19 cellular contexts compared by ENCODE assay signal in the genomic region with DNA sequence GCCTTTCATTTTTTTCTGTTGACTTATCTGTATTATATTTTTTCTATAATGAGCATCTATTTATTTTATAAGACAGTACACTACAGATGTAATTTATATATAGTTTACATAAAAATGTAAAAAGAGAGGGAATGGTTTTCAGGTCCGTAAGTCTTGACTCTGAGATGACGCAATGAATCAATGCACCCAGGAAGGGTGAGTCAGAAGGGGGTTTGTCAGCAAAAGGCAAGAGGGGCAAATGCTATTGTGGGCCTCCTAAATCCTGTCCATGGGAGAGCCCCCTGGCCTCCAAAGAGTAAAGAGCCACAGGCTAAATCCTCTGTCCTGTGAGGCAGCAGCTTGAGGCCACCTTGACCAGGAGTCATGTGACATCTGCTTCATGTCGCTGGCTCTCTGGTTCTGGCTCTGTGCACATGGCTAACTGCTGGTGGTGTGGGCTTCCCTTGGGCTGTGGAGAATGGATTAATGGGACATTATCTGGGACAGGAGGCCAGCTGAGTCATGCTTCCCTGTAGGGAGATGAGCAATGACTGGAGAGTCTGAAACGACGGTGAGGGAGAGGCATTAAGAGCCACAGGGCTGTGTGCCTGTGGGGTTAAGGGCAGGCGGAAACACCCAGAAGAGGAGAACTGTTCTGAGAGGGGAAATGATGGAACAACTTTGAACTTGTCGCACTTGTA.
DNase-seq lines count a peak whose midpoint lies in the region; ATAC-seq, FAIRE-seq and TF ChIP-seq lines count a peak whose summit lies in the region.
"Had no signal": no experiment of that assay in that cellular context is flagged by ENCODE, and none has a peak within 500 bp of the region (broad histone marks: within the 10 kb centered on the region; RNA-seq: fewer than 3 reads in every experiment).

No MANE protein-coding gene starts in this region.

- H3K9me3 ChIP-seq in RWPE2 (ENCODE audit: severe bottlenecking) = no peaks in the 10 kb centered on the region
- H3K9me3 ChIP-seq: Caco-2 had no signal

- H3K27ac ChIP-seq in RWPE2 (ENCODE audit: poor library complexity, severe bottlenecking) = no peak overlapping the region
- H3K27ac ChIP-seq: cardiac muscle cell had no signal

- DNase-seq in activated CD8-positive, alpha-beta memory T cell treated with anti-CD3 and anti-CD28 coated beads for 24 hours = peak; percentile 15
- no peak for DNase-seq in activated CD8-positive, alpha-beta memory T cell treated with anti-CD3 and anti-CD28 coated beads, Interleukin-2, amount 50 U/mL, for 48 hours
- DNase-seq in RWPE2 (ENCODE audit: low spot score) = no peak
- DNase-seq in fibroblast of mammary gland (ENCODE audit: low read depth) = peak; percentile 55
- DNase-seq in urothelium cell line (ENCODE audit: low spot score) = peak; percentile 20
- no peak for DNase-seq in effector CD4-positive, alpha-beta T cell
- no peak for DNase-seq in cerebellar nuclear complex (lab: John Stamatoyannopoulos, UW)
- DNase-seq in NCI-H524 (lab: John Stamatoyannopoulos, UW) = no peak
- DNase-seq: activated CD4-positive, alpha-beta T cell treated with anti-CD3 and anti-CD28 coated beads, Interleukin-2, amount 50 U/mL, for 48 hours; activated gamma-delta T cell treated with Interleukin-2 at 50 U/mL for 16 hours; Caco-2; NCI-H69; RPMI8226; small intestine; substantia nigra; T-helper 9 cell had no signal

- H3K4me3 ChIP-seq in RWPE2 (ENCODE audit: severe bottlenecking) (no peak overlapping the region), fibroblast of mammary gland (ENCODE audit: control insufficient read depth, low read depth, low read length) (no peak overlapping the region)
- H3K4me3 ChIP-seq: cardiac muscle cell had no signal

- no peak for FAIRE-seq in urothelium cell line (lab: Jason Lieb, UNC)
- FAIRE-seq: A204.1, endothelial cell of umbilical vein, small intestine had no signal

- peaks cover 18% of the 10 kb centered on the region for H3K27me3 ChIP-seq in RWPE2 (ENCODE audit: insufficient read depth, poor library complexity, severe bottlenecking)

- TF ChIP-seq CTCF in RWPE2 (IDR thresholded peaks at IDR 0.05; ENCODE audit: poor library complexity, severe bottlenecking) (no peak), fibroblast of mammary gland (conservative IDR thresholded peaks at IDR 0.05; ENCODE audit: control insufficient read depth, insufficient read depth, low read depth, low read length) (no peak)

- H3K4me1 ChIP-seq in RWPE2 (ENCODE audit: insufficient read depth, poor library complexity, severe bottlenecking) = no peaks in the 10 kb centered on the region
- H3K4me1 ChIP-seq: Caco-2 had no signal

- H3K36me3 ChIP-seq in RWPE2 (ENCODE audit: low read depth) = no peaks in the 10 kb centered on the region
- H3K36me3 ChIP-seq: cardiac muscle cell had no signal

- ATAC-seq in RWPE2 (ENCODE audit: low read depth) = 0 out of 3 replicates have a peak, but pooled peaks have one; percentile 36

Comparison
In these comparisons a context has a peak if more than half of its experiments do, and no peak if none do; other contexts are left out.
1. DNase-seq: peak in activated CD8-positive, alpha-beta memory T cell treated with anti-CD3 and anti-CD28 coated beads for 24 hours (single experiment), fibroblast of mammary gland (single experiment) and urothelium cell line (single experiment); none in activated CD8-positive, alpha-beta memory T cell treated with anti-CD3 and anti-CD28 coated beads, Interleukin-2, amount 50 U/mL, for 48 hours (single experiment), RWPE2 (single experiment), effector CD4-positive, alpha-beta T cell (single experiment), cerebellar nuclear complex (0 of 2) and NCI-H524 (0 of 2).